In genomic region chr2:37156857-37157714, GRCh38 we compare ENCODE assay signal across 1 cellular context.
TF ChIP-seq lines count a peak whose summit lies in the region.

Gene EIF2AK2 (minus strand): TSS chr2:37156980. CDS start chr2:37147806, 9,174 bp downstream.

TF ChIP-seq in HepG2, 621 proteins besides CTCF, POLR2A, EP300 and RAD21 (continued from another document and continues in another):
- no peak for TF ChIP-seq ZBTB4 (CRISPR knock-in tag; IDR thresholded peaks at IDR 0.05; ENCODE audit: borderline replicate concordance)
- no peak for TF ChIP-seq EHMT2 (IDR thresholded peaks at IDR 0.05; ENCODE audit: borderline replicate concordance, low read depth, low read length)
- TF ChIP-seq ZNF564 (CRISPR knock-in tag; IDR thresholded peaks at IDR 0.05) = no peak
- TF ChIP-seq TARDBP (CRISPR knock-in tag; IDR thresholded peaks at IDR 0.05) = no peak; the same call in none of the 2 replicates
- TF ChIP-seq CAMTA2 (CRISPR knock-in tag; IDR thresholded peaks at IDR 0.05; ENCODE audit: borderline replicate concordance) = no peak
- no peak for TF ChIP-seq ZNF10 (CRISPR knock-in tag; IDR thresholded peaks at IDR 0.05; ENCODE audit: borderline replicate concordance, low read depth)
- TF ChIP-seq MATR3 (CRISPR knock-in tag; IDR thresholded peaks at IDR 0.05) = no peak
- TF ChIP-seq ZNF770 (CRISPR knock-in tag; IDR thresholded peaks at IDR 0.05) = 0 out of 2 replicates have a peak, but pooled peaks have one; percentile 28
- no peak for TF ChIP-seq CENPT (CRISPR knock-in tag; IDR thresholded peaks at IDR 0.05; ENCODE audit: low read depth)
- no peak for TF ChIP-seq AHDC1 (CRISPR knock-in tag; IDR thresholded peaks at IDR 0.05; ENCODE audit: borderline replicate concordance)
- TF ChIP-seq ARID2 (CRISPR knock-in tag; IDR thresholded peaks at IDR 0.05; ENCODE audit: borderline replicate concordance) = no peak
- peak; percentile 93 for TF ChIP-seq ASH2L (IDR thresholded peaks at IDR 0.05; ENCODE audit: insufficient read length, low read depth, low read length)
- no peak for TF ChIP-seq HOXA9 (CRISPR knock-in tag; IDR thresholded peaks at IDR 0.05; ENCODE audit: borderline replicate concordance)
- no peak for TF ChIP-seq ZFP62 (CRISPR knock-in tag; IDR thresholded peaks at IDR 0.05)
- no peak for TF ChIP-seq NR3C1 (CRISPR knock-in tag; IDR thresholded peaks at IDR 0.05)
- TF ChIP-seq TFAP4 (IDR thresholded peaks at IDR 0.05; ENCODE audit: borderline replicate concordance, low read depth) = no peak
- peak; percentile 40; the same call in 1 of the 2 replicates for TF ChIP-seq ZZZ3 (CRISPR knock-in tag; IDR thresholded peaks at IDR 0.05; ENCODE audit: borderline replicate concordance)
- no peak for TF ChIP-seq ZNF263 (CRISPR knock-in tag; IDR thresholded peaks at IDR 0.05)
- TF ChIP-seq NCOR1 (IDR thresholded peaks at IDR 0.05; ENCODE audit: borderline replicate concordance, low read length) = no peak
- TF ChIP-seq ZNF891 (CRISPR knock-in tag; IDR thresholded peaks at IDR 0.05) = no peak
- no peak for TF ChIP-seq NFE2L2 (IDR thresholded peaks at IDR 0.05; ENCODE audit: low read length)
- TF ChIP-seq POGK (CRISPR knock-in tag; conservative IDR thresholded peaks at IDR 0.05) = peak; percentile 49; the same call in 1 of the 2 replicates
- TF ChIP-seq ZNF326 (CRISPR knock-in tag; IDR thresholded peaks at IDR 0.05; ENCODE audit: borderline replicate concordance) = no peak
- TF ChIP-seq BCL3 (CRISPR knock-in tag; IDR thresholded peaks at IDR 0.05) = no peak; the same call in 1 of the 2 replicates
- TF ChIP-seq ZNF670 (CRISPR knock-in tag; IDR thresholded peaks at IDR 0.05; ENCODE audit: borderline replicate concordance) = no peak
- no peak for TF ChIP-seq IRX3 (CRISPR knock-in tag; IDR thresholded peaks at IDR 0.05; ENCODE audit: borderline replicate concordance, low read depth)
- no peak for TF ChIP-seq ZFAT (CRISPR knock-in tag; conservative IDR thresholded peaks at IDR 0.05)
- TF ChIP-seq PHF8 (CRISPR knock-in tag; IDR thresholded peaks at IDR 0.05) = peak; percentile 90
- no peak for TF ChIP-seq AGO2 (optimal IDR thresholded peaks at IDR 0.05; ENCODE audit: low read depth, low read length)
- no peak for TF ChIP-seq HOXA7 (CRISPR knock-in tag; IDR thresholded peaks at IDR 0.05)
- TF ChIP-seq TGIF2 (CRISPR knock-in tag; IDR thresholded peaks at IDR 0.05) = 0 out of 2 replicates have a peak, but pooled peaks have one; percentile 39
- TF ChIP-seq CCDC6 (CRISPR knock-in tag; IDR thresholded peaks at IDR 0.05) = peak; percentile 18; the same call in 1 of the 2 replicates
- TF ChIP-seq TCF7 (IDR thresholded peaks at IDR 0.05; ENCODE audit: low read depth) = peak; percentile 20; the same call in 1 of the 2 replicates
- TF ChIP-seq ZNF441 (CRISPR knock-in tag; IDR thresholded peaks at IDR 0.05; ENCODE audit: borderline replicate concordance) = peak; percentile 80
- TF ChIP-seq PAF1 (CRISPR knock-in tag; IDR thresholded peaks at IDR 0.05) = no peak
- no peak; the same call in 1 of the 2 replicates for TF ChIP-seq ZHX1 (CRISPR knock-in tag; IDR thresholded peaks at IDR 0.05; ENCODE audit: low read depth)
- no peak for TF ChIP-seq ATF1 (CRISPR knock-in tag; IDR thresholded peaks at IDR 0.05)
- TF ChIP-seq ERF (CRISPR knock-in tag; IDR thresholded peaks at IDR 0.05) = peak; percentile 55
- no peak; the same call in 1 of the 2 replicates for TF ChIP-seq SATB2 (CRISPR knock-in tag; IDR thresholded peaks at IDR 0.05)
- TF ChIP-seq MED1 (CRISPR knock-in tag; IDR thresholded peaks at IDR 0.05) = no peak
- peak; percentile 49; the same call in 1 of the 2 replicates for TF ChIP-seq ZNF329 (CRISPR knock-in tag; IDR thresholded peaks at IDR 0.05; ENCODE audit: low read depth)
- peak; percentile 10; the same call in 1 of the 2 replicates for TF ChIP-seq SIN3B (IDR thresholded peaks at IDR 0.05; ENCODE audit: low read length)
- no peak for TF ChIP-seq ZNF362 (CRISPR knock-in tag; IDR thresholded peaks at IDR 0.05; ENCODE audit: borderline replicate concordance)
- no peak; the same call in 1 of the 2 replicates for TF ChIP-seq ZNF782 (CRISPR knock-in tag; IDR thresholded peaks at IDR 0.05; ENCODE audit: borderline replicate concordance)
- TF ChIP-seq MTF1 (CRISPR knock-in tag; IDR thresholded peaks at IDR 0.05) = no peak
- TF ChIP-seq ZNF30 (CRISPR knock-in tag; IDR thresholded peaks at IDR 0.05) = 0 out of 2 replicates have a peak, but pooled peaks have one; percentile 11
- no peak for TF ChIP-seq ZNF468 (CRISPR knock-in tag; IDR thresholded peaks at IDR 0.05)
- no peak for TF ChIP-seq GTF2F1 (IDR thresholded peaks at IDR 0.05; ENCODE audit: low read length)
- no peak for TF ChIP-seq SP4 (CRISPR knock-in tag; IDR thresholded peaks at IDR 0.05)
